ENCODE assay signal across 12 cellular contexts in genomic region chr9:117645245-117645636, GRCh38. TPM values are rescaled to one million over a fixed set of nuclear protein-coding genes. Genes with fewer than 3 reads are reported as not detected.
DNase-seq lines count a peak whose midpoint lies in the region; ATAC-seq, FAIRE-seq and TF ChIP-seq lines count a peak whose summit lies in the region.
"Had no signal": no experiment of that assay in that cellular context is flagged by ENCODE, and none has a peak within 500 bp of the region (broad histone marks: within the 10 kb centered on the region; RNA-seq: fewer than 3 reads in every experiment).

No MANE protein-coding gene starts in this region.

- ATAC-seq in Right ventricle myocardium inferior (peak; percentile 50), GM18502 (IDR thresholded peaks at IDR 0.05; ENCODE audit: poor library complexity, unreplicated experiment) (no peak)

- H3K9me3 Mint-ChIP-seq in endodermal cell (peaks cover 13% of the 10 kb centered on the region), nephron (no peaks in the 10 kb centered on the region)

- H3K4me1 ChIP-seq in endodermal cell (ENCODE audit: control insufficient read depth, insufficient read depth, low read length) = no peaks in the 10 kb centered on the region

- intact Hi-C loops in Right ventricle myocardium inferior (cut with DNase I) (loop anchor here (2.0 to 5.0 kb wide), 2 partner anchors 57 to 138 kb away; partner anchors contain the start of gene TLR4), cardiac septum (cut with DNase I) (no loop called here)

- H3K27ac Mint-ChIP-seq in endodermal cell (no peak overlapping the region), nephron (peak overlapping the region in 2 of 3 experiments; percentile 1 to 13)

- no peaks in the 10 kb centered on the region for H3K36me3 Mint-ChIP-seq in endodermal cell (ENCODE audit: low read depth)
- no peaks in the 10 kb centered on the region for H3K36me3 Mint-ChIP-seq in nephron (ENCODE audit: low read depth)

- no peaks in the 10 kb centered on the region for H3K36me3 ChIP-seq in endodermal cell (ENCODE audit: control insufficient read depth, insufficient read depth, low read length)
- H3K36me3 ChIP-seq: brain microvascular endothelial cell had no signal

- H3K27ac ChIP-seq in endodermal cell (ENCODE audit: low read depth, low read length) = no peak overlapping the region
- H3K27ac ChIP-seq: brain microvascular endothelial cell, epithelial cell of prostate had no signal

- H3K9ac ChIP-seq in endodermal cell (ENCODE audit: extremely low read depth, low read length, poor library complexity, severe bottlenecking) = no peak overlapping the region

- TF ChIP-seq CTCF in endodermal cell (conservative IDR thresholded peaks at IDR 0.05) (no peak), nephron (IDR thresholded peaks at IDR 0.05; ENCODE audit: unreplicated experiment in 3 of 3) (no peak)

- H3K4me1 Mint-ChIP-seq in endodermal cell = peaks cover 20% of the 10 kb centered on the region
- H3K4me1 Mint-ChIP-seq in nephron = peaks cover 16% of the 10 kb centered on the region

- no peak overlapping the region for H3K4me3 ChIP-seq in endodermal cell (ENCODE audit: low read length)

- FAIRE-seq in urothelium cell line (lab: Jason Lieb, UNC) = no peak

- peaks cover 12% of the 10 kb centered on the region for H3K27me3 Mint-ChIP-seq in endodermal cell (ENCODE audit: insufficient read depth)
- no peaks in the 10 kb centered on the region for H3K27me3 Mint-ChIP-seq in nephron (ENCODE audit: low read depth)

- WGBS in endodermal cell (ENCODE audit: insufficient coverage in 1 of 2, insufficient read length in 1 of 2), 2 experiments = 93% methylated on average over 3 of the region's 3 CpGs; no CpG with 5 or more reads in 1 of the 2 experiments

- H3K4me3 Mint-ChIP-seq in endodermal cell (no peak overlapping the region), nephron (no peak overlapping the region)

- peaks cover 4% of the 10 kb centered on the region for H3K27me3 ChIP-seq in endodermal cell (ENCODE audit: control insufficient read depth, insufficient read depth, low read length, poor library complexity, severe bottlenecking)
- H3K27me3 ChIP-seq: brain microvascular endothelial cell had no signal

- DNase-seq in Right ventricle myocardium inferior (ENCODE audit: missing footprints) = no peak
- DNase-seq in cardiac septum (ENCODE audit: low spot score) = no peak
- DNase-seq in endodermal cell = peak; percentile 47
- peak; percentile 3 for DNase-seq in urothelium cell line (ENCODE audit: low spot score)
- DNase-seq in NCI-H446 treated with DMSO at 0.1 percent for 48 hours (lab: John Stamatoyannopoulos, UW) = no peak
- DNase-seq in COLO668 (lab: John Stamatoyannopoulos, UW; ENCODE audit: unreplicated experiment) = no peak

- peaks cover 19% of the 10 kb centered on the region for H3K9me3 ChIP-seq in endodermal cell (ENCODE audit: control insufficient read depth, low read length)

RNA-seq across cellular contexts. Expression of gene TLR4, which starts 59.0 kb away (rescaled TPM):
- total RNA-seq in Right ventricle myocardium inferior = 16.8 TPM
- total RNA-seq in cardiac septum = 7.5 TPM
- total RNA-seq in endodermal cell = under 1 TPM in 1 of 2 donors, not detected in 1; 0.07 TPM
- 1.1 TPM for polyA plus RNA-seq in endodermal cell (2013, experiment 1 of 2)
- polyA plus RNA-seq in endodermal cell (2013, experiment 2 of 2) = 1.8 TPM
- total RNA-seq: A673; T-helper 1 cell treated with Interleukin-12 subunit alpha and Interleukin-12 subunit beta and Interleukin-4 antibody, amounts not matched to agents 30 ng/mL and 1 ng/mL, for 36 hours had no signal

Comparison
In these comparisons a context has a peak if more than half of its experiments do, and no peak if none do; other contexts are left out.
1. DNase-seq: peak in endodermal cell (single experiment) and urothelium cell line (single experiment); none in Right ventricle myocardium inferior (single experiment), cardiac septum (single experiment), NCI-H446 treated with DMSO at 0.1 percent for 48 hours (single experiment) and COLO668 (single experiment).